In genomic region chr17:17815436-17816200, GRCh38 we compare ENCODE assay signal across 15 cellular contexts. TPM values are rescaled to one million over a fixed set of nuclear protein-coding genes. Genes with fewer than 3 reads are reported as not detected.
DNase-seq lines count a peak whose midpoint lies in the region; ATAC-seq and TF ChIP-seq lines count a peak whose summit lies in the region.
"Had no signal": no experiment of that assay in that cellular context is flagged by ENCODE, and none has a peak within 500 bp of the region (broad histone marks: within the 10 kb centered on the region; RNA-seq: fewer than 3 reads in every experiment).

No MANE protein-coding gene starts in this region.

- no peak for TF ChIP-seq CTCF in C4-2B (conservative IDR thresholded peaks at IDR 0.05)
- TF ChIP-seq CTCF in progenitor cell of endocrine pancreas (IDR thresholded peaks at IDR 0.05; ENCODE audit: unreplicated experiment) = no peak

- H3K36me3 Mint-ChIP-seq in progenitor cell of endocrine pancreas (ENCODE audit: insufficient read depth) = peaks cover 10% of the 10 kb centered on the region

- no peak overlapping the region for H3K4me3 ChIP-seq in NT2/D1 (ENCODE audit: insufficient read length, low read depth)
- H3K4me3 ChIP-seq: pancreas had no signal

- ATAC-seq in HG03135 (IDR thresholded peaks at IDR 0.05; ENCODE audit: unreplicated experiment) = no peak
- ATAC-seq: pancreas; stimulated activated naive CD8-positive, alpha-beta T cell treated with anti-CD3 and anti-CD28 coated beads, Interleukin-15, Interleukin-2, amounts not matched to agents 100 U/mL and 50 U/mL, for 24 hours had no signal

- H3K27ac Mint-ChIP-seq in progenitor cell of endocrine pancreas = peak overlapping the region; percentile 34
- H3K27ac Mint-ChIP-seq: CD4-positive, alpha-beta T cell had no signal

- peaks cover 32% of the 10 kb centered on the region for H3K4me1 ChIP-seq in NT2/D1 (ENCODE audit: insufficient read depth, insufficient read length)

- H3K9ac ChIP-seq in NT2/D1 (ENCODE audit: insufficient read length, low read depth) = peak overlapping the region; percentile 42
- H3K9ac ChIP-seq: KMS-11 had no signal

- peaks cover 10% of the 10 kb centered on the region for H3K4me1 Mint-ChIP-seq in progenitor cell of endocrine pancreas (ENCODE audit: low read depth)

- DNase-seq in NT2/D1 (ENCODE audit: low read depth, low spot score) (no peak), epidermal melanocyte (ENCODE audit: insufficient read length, low spot score) (peak; percentile 93), progenitor cell of endocrine pancreas (ENCODE audit: low spot score, unreplicated experiment) (no peak), islet precursor cell (no peak)
- no peak for DNase-seq in activated CD8-positive, alpha-beta memory T cell treated with anti-CD3 and anti-CD28 coated beads, Interleukin-2, amount 50 U/mL, for 48 hours
- no peak for DNase-seq in stimulated activated CD4-positive, alpha-beta T cell treated with anti-CD3 and anti-CD28 coated beads, Interleukin-2, amount 100 ng/mL, for 48 hours
- DNase-seq: CD4-positive, alpha-beta T cell; effector CD8-positive, alpha-beta T cell; NCI-H774; stimulated activated CD4-positive, alpha-beta T cell treated with anti-CD3 and anti-CD28 coated beads, Interleukin-4, amount 100 ng/mL, for 4 hours; stimulated activated naive CD8-positive, alpha-beta T cell treated with anti-CD3 and anti-CD28 coated beads, Interleukin-15, Interleukin-2, amounts not matched to agents 100 U/mL and 50 U/mL, for 24 hours had no signal

- no peak overlapping the region for H3K4me3 Mint-ChIP-seq in progenitor cell of endocrine pancreas (ENCODE audit: low read depth)
- H3K4me3 Mint-ChIP-seq: CD4-positive, alpha-beta T cell had no signal

- H3K27me3 Mint-ChIP-seq in progenitor cell of endocrine pancreas = no peaks in the 10 kb centered on the region
- H3K27me3 Mint-ChIP-seq: CD4-positive, alpha-beta T cell had no signal

- H3K27me3 ChIP-seq in NT2/D1 (ENCODE audit: insufficient read depth, insufficient read length) = no peaks in the 10 kb centered on the region
- H3K27me3 ChIP-seq: pancreas had no signal

- H3K36me3 ChIP-seq in NT2/D1 (ENCODE audit: insufficient read depth, insufficient read length, low read length) = peaks cover 75% of the 10 kb centered on the region

- no peaks in the 10 kb centered on the region for H3K9me3 ChIP-seq in NT2/D1 (ENCODE audit: insufficient read depth, low read length)
- H3K9me3 ChIP-seq: pancreas had no signal

- H3K9me3 Mint-ChIP-seq in progenitor cell of endocrine pancreas (ENCODE audit: low read depth) = no peaks in the 10 kb centered on the region
- H3K9me3 Mint-ChIP-seq: CD4-positive, alpha-beta T cell had no signal

- peak overlapping the region; percentile 86 for H3K27ac ChIP-seq in C4-2B
- H3K27ac ChIP-seq: KMS-11, pancreas had no signal

RNA-seq across cellular contexts. Expression of gene SREBF1, which starts 21.2 kb away (rescaled TPM):
- 85.0 and 98.9 TPM in 2 replicates for total RNA-seq in progenitor cell of endocrine pancreas
